17 cellular contexts compared by ENCODE assay signal in the genomic region with DNA sequence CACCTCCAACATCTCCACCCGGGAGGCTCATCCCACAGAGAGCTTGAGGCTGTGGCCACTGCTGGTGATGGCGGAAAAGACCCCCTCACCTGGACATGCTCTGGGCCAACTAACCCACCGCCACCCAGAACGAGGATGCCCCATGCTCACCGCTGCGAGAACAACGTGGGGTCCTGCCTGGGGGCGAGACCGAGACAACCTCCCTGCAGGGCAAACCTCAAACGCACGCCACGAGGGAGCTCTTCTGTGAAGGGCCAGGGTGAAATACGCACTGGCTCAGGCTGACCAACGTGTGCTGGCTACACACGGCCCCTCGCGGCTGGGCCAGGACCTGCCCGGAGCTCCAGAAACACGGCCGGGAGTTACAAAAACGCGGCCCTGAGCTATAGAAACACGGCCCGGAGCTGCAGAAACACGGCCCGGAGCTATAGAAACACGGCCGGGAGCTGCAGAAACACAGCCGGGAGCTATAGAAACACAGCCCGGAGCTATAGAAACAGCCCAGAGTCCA. TPM values are rescaled to one million over a fixed set of nuclear protein-coding genes. Genes with fewer than 3 reads are reported as not detected.
DNase-seq lines count a peak whose midpoint lies in the region; ATAC-seq and TF ChIP-seq lines count a peak whose summit lies in the region.
"Had no signal": no experiment of that assay in that cellular context is flagged by ENCODE, and none has a peak within 500 bp of the region (broad histone marks: within the 10 kb centered on the region; RNA-seq: fewer than 3 reads in every experiment).

No MANE protein-coding gene starts in this region.

- peak overlapping the region; percentile 52 for H3K27ac ChIP-seq in cardiac muscle cell
- H3K27ac ChIP-seq in esophagus (ENCODE audit: low read depth in 2 of 2, low read length in 1 of 2) = peak overlapping the region in 1 of 2 donors; percentile 3
- no peak overlapping the region for H3K27ac ChIP-seq in ovary
- H3K27ac ChIP-seq in vagina = no peak overlapping the region
- H3K27ac ChIP-seq: colonic mucosa had no signal

- H3K27me3 ChIP-seq in cardiac muscle cell = no peaks in the 10 kb centered on the region
- H3K27me3 ChIP-seq in esophagus (ENCODE audit: control insufficient read depth in 1 of 2, insufficient read depth in 2 of 2, low read length in 2 of 2) = no peaks in the 10 kb centered on the region
- no peaks in the 10 kb centered on the region for H3K27me3 ChIP-seq in ovary
- no peaks in the 10 kb centered on the region for H3K27me3 ChIP-seq in vagina
- H3K27me3 ChIP-seq: colonic mucosa had no signal

- TF ChIP-seq CTCF in cardiac muscle cell (IDR thresholded peaks at IDR 0.05; ENCODE audit: low read depth, low read length) (no peak), ovary (IDR thresholded peaks at IDR 0.05) (no peak), vagina (IDR thresholded peaks at IDR 0.05) (no peak)

- H3K36me3 ChIP-seq in cardiac muscle cell = peaks cover 13% of the 10 kb centered on the region
- H3K36me3 ChIP-seq in esophagus (ENCODE audit: control insufficient read depth in 2 of 2, insufficient read depth in 2 of 2, low read length in 1 of 2) = peaks cover 26 to 65% of the 10 kb centered on the region in 2 donors
- no peaks in the 10 kb centered on the region for H3K36me3 ChIP-seq in ovary
- H3K36me3 ChIP-seq in vagina = peaks cover 4 to 59% of the 10 kb centered on the region in 2 donors
- H3K36me3 ChIP-seq: colonic mucosa had no signal

- TF ChIP-seq POLR2A in ovary (IDR thresholded peaks at IDR 0.05) (no peak), vagina (IDR thresholded peaks at IDR 0.05) (no peak)

- no peak overlapping the region for H3K4me3 ChIP-seq in cardiac muscle cell
- H3K4me3 ChIP-seq in esophagus (ENCODE audit: low read depth in 1 of 2, low read length in 2 of 2) = peak overlapping the region; percentile 20 to 23
- H3K4me3 ChIP-seq in ovary = peak overlapping the region; percentile 14
- peak overlapping the region; percentile 27 to 28 for H3K4me3 ChIP-seq in vagina
- H3K4me3 ChIP-seq: colonic mucosa had no signal

- DNase-seq in cardiac muscle cell (ENCODE audit: low read depth in 1 of 2, low spot score in 1 of 2) (peak in 1 of 2 donors; percentile 62), Right ventricle myocardium inferior (ENCODE audit: missing footprints) (no peak), ovary (no peak), vagina (ENCODE audit: extremely low spot score in 2 of 2) (no peak), anterior cingulate cortex (lab: John Stamatoyannopoulos, UW) (no peak)
- no peak for DNase-seq in stimulated activated naive CD4-positive, alpha-beta T cell (lab: John Stamatoyannopoulos, UW)
- DNase-seq: activated CD8-positive, alpha-beta memory T cell treated with anti-CD3 and anti-CD28 coated beads for 24 hours; activated naive CD4-positive, alpha-beta T cell treated with anti-CD3 and anti-CD28 coated beads, Interleukin-2, amount 10 ng/mL, durations not matched to agents 7 days and 5 days; Calu3; colonic mucosa; H9; immature natural killer cell; KBM-7; NCI-H187 treated with DMSO at 0.1 percent for 48 hours; NCI-H82 had no signal

- intact Hi-C loops in Right ventricle myocardium inferior (cut with DNase I) = no loop called here
- intact Hi-C loops in ovary (cut with DNase I) = loop anchor here in 1 of 4 donors (10.0 kb wide), 1 partner anchor 65 kb away; a partner anchor contains a TSS
- intact Hi-C loops in vagina (cut with DNase I) = no loop called here

- no peak for TF ChIP-seq EP300 in ovary (IDR thresholded peaks at IDR 0.05)

- H3K4me1 ChIP-seq in cardiac muscle cell (ENCODE audit: low read depth) (no peaks in the 10 kb centered on the region), esophagus (ENCODE audit: control insufficient read depth in 2 of 2, insufficient read depth in 2 of 2, low read length in 1 of 2) (no peaks in the 10 kb centered on the region), ovary (ENCODE audit: insufficient read depth) (peaks cover 2% of the 10 kb centered on the region), vagina (no peaks in the 10 kb centered on the region)
- H3K4me1 ChIP-seq: colonic mucosa had no signal

- no peak for ATAC-seq in Right ventricle myocardium inferior
- no peak for ATAC-seq in GM19324 (IDR thresholded peaks at IDR 0.05; ENCODE audit: low FRiP score, unreplicated experiment)

- WGBS in esophagus, 2 donors = 71 to 72% methylated on average over 30 of the region's 30 CpGs
- 45 to 68% (median 56%) methylated on average over 30 of the region's 30 CpGs for WGBS in ovary, 3 donors

- H3K9me3 ChIP-seq in cardiac muscle cell (ENCODE audit: low read depth) = no peaks in the 10 kb centered on the region
- H3K9me3 ChIP-seq in esophagus (ENCODE audit: control insufficient read depth in 2 of 2, insufficient read depth in 1 of 2, low read depth in 1 of 2, low read length in 1 of 2) = no peaks in the 10 kb centered on the region
- no peaks in the 10 kb centered on the region for H3K9me3 ChIP-seq in ovary
- no peaks in the 10 kb centered on the region for H3K9me3 ChIP-seq in vagina
- H3K9me3 ChIP-seq: colonic mucosa had no signal

RNA-seq across cellular contexts. Expression of a gene that starts 19.0 kb away (rescaled TPM):
- total RNA-seq in cardiac muscle cell (0.07 and 0.21 TPM in 2 replicates), Right ventricle myocardium inferior (0.76 TPM), ovary (10 to 100 TPM in 3 of 7 donors, 1 to 10 TPM in 4; 3.0 to 75.0 (median 5.9) TPM), vagina (49.4 TPM)
- polyA plus RNA-seq in cardiac muscle cell (not detected in 2 replicates), esophagus (10 to 100 TPM in 1 of 2 donors, 1 to 10 TPM in 1; 9.8 to 18.5 TPM), ovary (1 to 10 TPM in 1 of 2 donors, under 1 TPM in 1; 0.68 to 3.1 TPM)

RNA-seq across cellular contexts. Expression of a gene that starts 34.4 kb away (rescaled TPM):
- total RNA-seq in cardiac muscle cell (28.8 and 32.7 TPM in 2 replicates), Right ventricle myocardium inferior (16.3 TPM), ovary (10 to 100 TPM in 6 of 7 donors, 1 to 10 TPM in 1; 9.8 to 29.6 (median 22.8) TPM), vagina (30.7 TPM)
- polyA plus RNA-seq in cardiac muscle cell (47.8 and 52.9 TPM in 2 replicates), esophagus (10 to 100 TPM; 13.0 to 13.9 TPM), ovary (10 to 100 TPM; 13.3 to 15.0 TPM)
